Comparison of ENCODE assay signal across 9 cellular contexts in the genomic region with DNA sequence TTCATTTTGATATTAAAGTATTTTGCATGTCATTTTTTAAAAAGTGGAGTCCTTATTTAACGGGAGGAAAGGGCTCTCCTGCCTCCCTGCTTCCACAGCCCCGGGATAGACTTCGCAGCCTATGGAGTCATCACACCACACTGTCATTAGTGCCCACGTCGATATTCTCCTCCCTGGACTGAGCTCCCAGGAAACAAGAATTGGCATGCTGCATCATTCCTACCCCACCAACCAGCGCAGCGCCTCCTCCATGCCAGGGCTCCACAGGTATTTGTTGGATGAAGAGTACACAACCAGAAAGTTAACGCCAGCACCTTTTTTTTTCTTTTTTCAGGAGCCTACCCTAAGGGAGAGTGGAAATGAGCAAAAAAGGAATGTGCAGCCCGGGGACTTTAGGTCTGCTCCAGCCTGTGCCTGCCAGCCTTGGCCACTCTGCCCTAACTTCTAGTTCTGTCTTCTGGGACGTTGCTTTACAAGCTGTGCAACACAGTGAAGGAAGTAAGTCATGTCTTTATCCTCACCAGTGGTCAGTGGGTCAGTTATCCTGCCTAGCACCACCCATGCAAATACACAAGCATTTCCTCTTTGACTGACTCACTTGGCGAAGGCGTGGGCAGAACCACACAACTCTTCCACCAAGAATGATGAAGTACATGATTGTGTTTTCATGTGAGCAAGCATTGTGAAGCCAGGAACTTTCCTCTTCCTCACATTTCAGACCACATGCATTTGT.
A peak's percentile ranks its signal among the peaks of the same experiment; 100 is the strongest.
DNase-seq lines count a peak whose midpoint lies in the region; ATAC-seq, FAIRE-seq and TF ChIP-seq lines count a peak whose summit lies in the region.
"Had no signal": no experiment of that assay in that cellular context is flagged by ENCODE, and none has a peak within 500 bp of the region (broad histone marks: within the 10 kb centered on the region; RNA-seq: fewer than 3 reads in every experiment).

No MANE protein-coding gene starts in this region.

- ATAC-seq in GM18519 (IDR thresholded peaks at IDR 0.05; ENCODE audit: low FRiP score, unreplicated experiment) (peak; percentile 66), HG03469 (IDR thresholded peaks at IDR 0.05; ENCODE audit: unreplicated experiment) (peak; percentile 40), GM12878 (peak; percentile 83)

- CTCF ChIA-PET in GM12878 (lab: Yijun Ruan, JAX) = no interaction called here

- H3K4me1 ChIP-seq in GM12878 (ENCODE audit: control insufficient read depth, insufficient read depth, low read length) (no peaks in the 10 kb centered on the region; the same call in 1 of the 2 replicates), testis (no peaks in the 10 kb centered on the region)

- H3K4me3 ChIP-seq in GM12878 (no peak overlapping the region), testis (no peak overlapping the region)
- H3K4me3 ChIP-seq: suprapubic skin had no signal

- in situ Hi-C loops in GM12878 (cut with MboI) = no loop called here

- WGBS in GM12878 (ENCODE audit: insufficient coverage, insufficient replicate concordance, low lambda C conversion rate, missing lambda C conversion rate) = 34% methylated on average over 12 of the region's 12 CpGs
- 77 to 81% methylated on average over 12 of the region's 12 CpGs for WGBS in testis, 2 donors

- TF ChIP-seq CTCF in GM12878 (IDR thresholded peaks at IDR 0.05 in 2 of 3, conservative IDR thresholded peaks at IDR 0.05 in 1 of 3; ENCODE audit: control insufficient read depth in 2 of 3, extremely low read depth in 1 of 3, insufficient read depth in 1 of 3, low read depth in 3 of 3, low read length in 3 of 3) (no peak), testis (IDR thresholded peaks at IDR 0.05) (no peak)

- TF ChIP-seq EP300 in GM12878 (IDR thresholded peaks at IDR 0.05; ENCODE audit: borderline replicate concordance in 1 of 2, control insufficient read depth in 1 of 2, low read depth in 2 of 2, low read length in 2 of 2) = no peak

- no peaks in the 10 kb centered on the region for H3K36me3 ChIP-seq in GM12878 (ENCODE audit: control insufficient read depth in 2 of 2, insufficient read depth in 2 of 2, low read length in 1 of 2)
- no peaks in the 10 kb centered on the region for H3K36me3 ChIP-seq in testis (ENCODE audit: low read depth, missing control alignments)
- H3K36me3 ChIP-seq: suprapubic skin had no signal

- RAD21 ChIA-PET in GM12878 (lab: Charles Lee; ENCODE audit: unreplicated experiment) = no interaction called here

- intact Hi-C loops in GM12878 (cut with micrococcal nuclease; ENCODE audit: unreplicated experiment) = no loop called here
- intact Hi-C loops in testis (cut with DNase I; ENCODE audit: low total_unique reads) = no loop called here

- H2AFZ ChIP-seq in GM12878 (ENCODE audit: control insufficient read depth, low read depth, low read length) = no peak overlapping the region

- H3K9me3 ChIP-seq in GM12878 (replicated peaks; ENCODE audit: control insufficient read depth, insufficient read depth, low read length) = no peaks in the 10 kb centered on the region
- no peaks in the 10 kb centered on the region for H3K9me3 ChIP-seq in testis
- H3K9me3 ChIP-seq: suprapubic skin had no signal

- SMC1A ChIA-PET in GM12878 (lab: Charles Lee; ENCODE audit: uncharacterized antibody, unreplicated experiment) = no interaction called here

- no peaks in the 10 kb centered on the region for H4K20me1 ChIP-seq in GM12878 (ENCODE audit: control insufficient read depth, insufficient read depth)

- POLR2A ChIA-PET in GM12878 (lab: Charles Lee) = no interaction called here

- DNase-seq in GM12878 (ENCODE audit: low read depth, low spot score) (no peak), myocyte (ENCODE audit: low read depth) (peak; percentile 60), T-helper 9 cell (no peak), NCI-H2107 (lab: John Stamatoyannopoulos, UW) (no peak), testis (no peak), NCI-H524 treated with DMSO at 0.1 percent for 48 hours (lab: John Stamatoyannopoulos, UW) (no peak)

- peaks cover 0 to 7% of the 10 kb centered on the region in 2 experiments; a peak in 1 of 4 replicates for H3K27me3 ChIP-seq in GM12878 (replicated peaks in 1 of 2; ENCODE audit: control insufficient read depth in 2 of 2, insufficient read depth in 2 of 2, low read length in 1 of 2)
- no peaks in the 10 kb centered on the region for H3K27me3 ChIP-seq in testis
- H3K27me3 ChIP-seq: suprapubic skin had no signal

- FAIRE-seq in GM12878 (lab: Jason Lieb, UNC) = peak; percentile 70

- H3K27ac ChIP-seq in GM12878 (ENCODE audit: control insufficient read depth, insufficient read depth) (no peak overlapping the region), testis (no peak overlapping the region)
- H3K27ac ChIP-seq: suprapubic skin had no signal

- no TSS peak for BruUV-seq in GM12878 (replicated peaks; lab: Mats Ljungman, UMichigan)

- no peak for TF ChIP-seq RAD21 in GM12878 (IDR thresholded peaks at IDR 0.05; ENCODE audit: insufficient read depth, low read depth, low read length)

- no peak for TF ChIP-seq POLR2A in GM12878 (IDR thresholded peaks at IDR 0.05; ENCODE audit: low read depth, low read length)
- TF ChIP-seq POLR2A in testis (IDR thresholded peaks at IDR 0.05) = no peak

- H3K79me2 ChIP-seq in GM12878 (ENCODE audit: control insufficient read depth, insufficient read depth, low read length) = no peaks in the 10 kb centered on the region

- H3K4me2 ChIP-seq in GM12878 (ENCODE audit: control insufficient read depth, insufficient read depth) = peak overlapping the region; percentile 7; the same call in 1 of the 2 replicates

- H3K9ac ChIP-seq in GM12878 (ENCODE audit: control insufficient read depth, insufficient read depth, low read length) = no peak overlapping the region

TF ChIP-seq in GM12878, 131 proteins besides CTCF, POLR2A, EP300 and RAD21:
- TF ChIP-seq NR2F1 (conservative IDR thresholded peaks at IDR 0.05) = 0 out of 2 replicates have a peak, but pooled peaks have one; percentile 29
- TF ChIP-seq MEF2A (IDR thresholded peaks at IDR 0.05; ENCODE audit: insufficient read depth, low read depth, low read length) = no peak
- peak in 1 of 2 experiments; percentile 34; a peak in 1 of 3 replicates for TF ChIP-seq EGR1 (IDR thresholded peaks at IDR 0.05; ENCODE audit: borderline replicate concordance in 1 of 2, low read depth in 2 of 2, low read length in 2 of 2)
- 0 out of 2 replicates have a peak, but pooled peaks have one; percentile 56 for TF ChIP-seq DPF2 (IDR thresholded peaks at IDR 0.05)
- TF ChIP-seq, protein P1, sequence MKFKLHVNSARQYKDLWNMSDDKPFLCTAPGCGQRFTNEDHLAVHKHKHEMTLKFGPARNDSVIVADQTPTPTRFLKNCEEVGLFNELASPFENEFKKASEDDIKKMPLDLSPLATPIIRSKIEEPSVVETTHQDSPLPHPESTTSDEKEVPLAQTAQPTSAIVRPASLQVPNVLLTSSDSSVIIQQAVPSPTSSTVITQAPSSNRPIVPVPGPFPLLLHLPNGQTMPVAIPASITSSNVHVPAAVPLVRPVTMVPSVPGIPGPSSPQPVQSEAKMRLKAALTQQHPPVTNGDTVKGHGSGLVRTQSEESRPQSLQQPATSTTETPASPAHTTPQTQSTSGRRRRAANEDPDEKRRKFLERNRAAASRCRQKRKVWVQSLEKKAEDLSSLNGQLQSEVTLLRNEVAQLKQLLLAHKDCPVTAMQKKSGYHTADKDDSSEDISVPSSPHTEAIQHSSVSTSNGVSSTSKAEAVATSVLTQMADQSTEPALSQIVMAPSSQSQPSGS (IDR thresholded peaks at IDR 0.05; ENCODE audit: low read length) = peak; percentile 56; the same call in 1 of the 2 replicates
- no peak for TF ChIP-seq NR2C1 (IDR thresholded peaks at IDR 0.05)
- TF ChIP-seq IKZF2 (IDR thresholded peaks at IDR 0.05) = peak; percentile 47 to 50; a peak in 1 of 4 replicates
- TF ChIP-seq IKZF1 (conservative IDR thresholded peaks at IDR 0.05) = peak; percentile 75
- peak; percentile 31; the same call in 1 of the 3 replicates for TF ChIP-seq POU2F2 (IDR thresholded peaks at IDR 0.05; ENCODE audit: borderline replicate concordance, low read depth, low read length)
- 0 out of 2 replicates have a peak, but pooled peaks have one; percentile 11 for TF ChIP-seq IRF4 (IDR thresholded peaks at IDR 0.05; ENCODE audit: low read depth, low read length)
- no peak for TF ChIP-seq ZZZ3 (IDR thresholded peaks at IDR 0.05; ENCODE audit: control insufficient read depth, insufficient read length, low read depth)
- peak; percentile 33; the same call in 1 of the 2 replicates for TF ChIP-seq SPI1 (IDR thresholded peaks at IDR 0.05; ENCODE audit: borderline replicate concordance, insufficient read depth, low read depth, low read length)
- 0 out of 2 replicates have a peak, but pooled peaks have one; percentile 45 for TF ChIP-seq NFIC (IDR thresholded peaks at IDR 0.05; ENCODE audit: low read depth, low read length)
- peak in 1 of 2 experiments; percentile 38; a peak in 2 of 4 replicates for TF ChIP-seq ETV6 (conservative IDR thresholded peaks at IDR 0.05 in 1 of 2, IDR thresholded peaks at IDR 0.05 in 1 of 2; ENCODE audit: borderline replicate concordance in 1 of 2, low read depth in 1 of 2)
- no peak for TF ChIP-seq EZH2 (IDR thresholded peaks at IDR 0.05; ENCODE audit: borderline replicate concordance, control insufficient read depth, low read depth, low read length)
- TF ChIP-seq PKNOX1 (IDR thresholded peaks at IDR 0.05) = peak; percentile 45; the same call in 1 of the 2 replicates
